Comparison of ENCODE assay signal across 15 cellular contexts in genomic region chr20:62353289-62354030, GRCh38. TPM values are rescaled to one million over a fixed set of nuclear protein-coding genes. Genes with fewer than 3 reads are reported as not detected.
DNase-seq lines count a peak whose midpoint lies in the region; ATAC-seq and TF ChIP-seq lines count a peak whose summit lies in the region.
"Had no signal": no experiment of that assay in that cellular context is flagged by ENCODE, and none has a peak within 500 bp of the region (broad histone marks: within the 10 kb centered on the region; RNA-seq: fewer than 3 reads in every experiment).

No MANE protein-coding gene starts in this region.

- H3K4me3 Mint-ChIP-seq in activated naive CD8-positive, alpha-beta T cell treated with anti-CD3 and anti-CD28 coated beads, Interleukin-2, amount 50 U/mL, for 24 hours = no peak overlapping the region
- H3K4me3 Mint-ChIP-seq: activated naive CD8-positive, alpha-beta T cell treated with anti-CD3 and anti-CD28 coated beads, Interleukin-2, amount 10 ng/mL, durations not matched to agents 7 days and 5 days; central memory CD8-positive, alpha-beta T cell; T-helper 2 cell treated with Interferon-gamma antibody and Interleukin-4, amounts not matched to agents 5 μg/mL and 100 μg/mL, for 36 hours had no signal

- TF ChIP-seq POLR2A in thyroid gland (IDR thresholded peaks at IDR 0.05) = no peak

- H3K27me3 Mint-ChIP-seq in activated naive CD8-positive, alpha-beta T cell treated with anti-CD3 and anti-CD28 coated beads, Interleukin-2, amount 50 U/mL, for 24 hours = no peaks in the 10 kb centered on the region
- H3K27me3 Mint-ChIP-seq: activated naive CD8-positive, alpha-beta T cell treated with anti-CD3 and anti-CD28 coated beads, Interleukin-2, amount 10 ng/mL, durations not matched to agents 7 days and 5 days; central memory CD8-positive, alpha-beta T cell had no signal

- H3K27ac ChIP-seq in dorsolateral prefrontal cortex (peak overlapping the region in 32 of 59 donors; percentile 3 to 76 (median 52)), liver (ENCODE audit: low read depth in 1 of 2, low read length in 2 of 2) (peak overlapping the region; percentile 84 to 88), thyroid gland (peak overlapping the region; percentile 82 to 97 (median 90))

- TF ChIP-seq RAD21 in liver (IDR thresholded peaks at IDR 0.05) = no peak

- 74% methylated on average over 16 of the region's 16 CpGs for WGBS in liver
- 86 to 100% methylated on average over 3 to 11 of the region's 16 CpGs for WGBS in thyroid gland, 2 donors

- CTCF ChIA-PET in HEK293T (lab: Yijun Ruan, JAX) = no interaction called here

- no peak for ATAC-seq in activated naive CD8-positive, alpha-beta T cell treated with anti-CD3 and anti-CD28 coated beads, Interleukin-2, amount 50 U/mL, for 24 hours

- H3K27me3 ChIP-seq in MG63 (no peaks in the 10 kb centered on the region), dorsolateral prefrontal cortex (no peaks in the 10 kb centered on the region), liver (ENCODE audit: control insufficient read depth in 4 of 4, insufficient read depth in 4 of 4, low read length in 3 of 4) (no peaks in the 10 kb centered on the region), thyroid gland (no peaks in the 10 kb centered on the region)

- H3K36me3 ChIP-seq in MG63 (peaks cover 51% of the 10 kb centered on the region), liver (ENCODE audit: control insufficient read depth in 4 of 4, insufficient read depth in 3 of 4, low read depth in 1 of 4, low read length in 3 of 4) (peaks cover 0 to 5% (median 3%) of the 10 kb centered on the region in 4 donors), thyroid gland (peaks cover 0 to 14% of the 10 kb centered on the region in 2 donors)

- intact Hi-C loops in dorsolateral prefrontal cortex (cut with DNase I) = loop anchor here in 1 of 2 donors (2.0 kb wide), 1 partner anchor 29 kb away; no protein-coding TSS in a partner anchor
- intact Hi-C loops in thyroid gland (cut with DNase I) = no loop called here

- peak overlapping the region in 1 of 2 donors; percentile 38 for H3K9ac ChIP-seq in liver (ENCODE audit: low read depth in 1 of 2, low read length in 2 of 2)

- H3K4me3 ChIP-seq in MG63 = peak overlapping the region; percentile 36
- peak overlapping the region in 2 of 59 donors; percentile 7 to 18 for H3K4me3 ChIP-seq in dorsolateral prefrontal cortex
- H3K4me3 ChIP-seq in liver (ENCODE audit: low read depth in 1 of 3, low read length in 3 of 3) = peak overlapping the region in 1 of 3 donors; percentile 23
- H3K4me3 ChIP-seq in thyroid gland (replicated peaks in 1 of 3) = no peak overlapping the region

- no peak overlapping the region for H3K27ac Mint-ChIP-seq in activated naive CD8-positive, alpha-beta T cell treated with anti-CD3 and anti-CD28 coated beads, Interleukin-2, amount 50 U/mL, for 24 hours
- H3K27ac Mint-ChIP-seq: activated naive CD8-positive, alpha-beta T cell treated with anti-CD3 and anti-CD28 coated beads, Interleukin-2, amount 10 ng/mL, durations not matched to agents 7 days and 5 days; T-helper 2 cell treated with Interferon-gamma antibody and Interleukin-4, amounts not matched to agents 5 μg/mL and 100 μg/mL, for 36 hours had no signal

- TF ChIP-seq CTCF in dorsolateral prefrontal cortex (IDR thresholded peaks at IDR 0.05 in 54 of 56, conservative IDR thresholded peaks at IDR 0.05 in 2 of 56; ENCODE audit: low read depth in 1 of 56, partially characterized antibody in 56 of 56) = no peak
- no peak for TF ChIP-seq CTCF in liver (IDR thresholded peaks at IDR 0.05; ENCODE audit: low read depth, low read length, missing input control)
- TF ChIP-seq CTCF in thyroid gland (IDR thresholded peaks at IDR 0.05) = no peak

- DNase-seq in MG63 = no peak
- DNase-seq in dorsolateral prefrontal cortex = no peak
- DNase-seq in thyroid gland = no peak
- no peak for DNase-seq in inferior parietal cortex (ENCODE audit: extremely low spot score)
- DNase-seq in stimulated activated CD4-positive, alpha-beta T cell treated with anti-CD3 and anti-CD28 coated beads, Interleukin-2, amount 100 ng/mL, for 24 hours = no peak
- no peak for DNase-seq in activated naive CD8-positive, alpha-beta T cell treated with anti-CD3 and anti-CD28 coated beads, Interleukin-2, amount 50 U/mL, for 24 hours
- DNase-seq in HEK293T (ENCODE audit: extremely low spot score) = no peak
- DNase-seq: activated CD4-positive, alpha-beta T cell treated with anti-CD3 and anti-CD28 coated beads, Interleukin-2, amount 50 U/mL, for 1 hour; activated naive CD8-positive, alpha-beta T cell treated with anti-CD3 and anti-CD28 coated beads, Interleukin-2, amount 10 ng/mL, durations not matched to agents 7 days and 5 days; activated T-cell treated with anti-CD3 and anti-CD28 coated beads, Interleukin-2, amount 50 U/mL, for 48 hours; AML-193; MV-4-11 had no signal

- H3K4me1 ChIP-seq in liver (ENCODE audit: control insufficient read depth in 4 of 4, insufficient read depth in 4 of 4, low read length in 3 of 4) = peaks cover 45 to 64% (median 56%) of the 10 kb centered on the region in 4 donors
- H3K4me1 ChIP-seq in thyroid gland = peaks cover 66 to 86% of the 10 kb centered on the region in 2 donors

- H3K4me1 Mint-ChIP-seq in activated naive CD8-positive, alpha-beta T cell treated with anti-CD3 and anti-CD28 coated beads, Interleukin-2, amount 50 U/mL, for 24 hours = peaks cover 1% of the 10 kb centered on the region
- H3K4me1 Mint-ChIP-seq: central memory CD8-positive, alpha-beta T cell had no signal

- POLR2A ChIA-PET in HEK293T (lab: Yijun Ruan, JAX) = no interaction called here

- peaks cover 7% of the 10 kb centered on the region for H3K9me3 Mint-ChIP-seq in activated naive CD8-positive, alpha-beta T cell treated with anti-CD3 and anti-CD28 coated beads, Interleukin-2, amount 50 U/mL, for 24 hours

- peaks cover 5% of the 10 kb centered on the region for H3K36me3 Mint-ChIP-seq in activated naive CD8-positive, alpha-beta T cell treated with anti-CD3 and anti-CD28 coated beads, Interleukin-2, amount 50 U/mL, for 24 hours (ENCODE audit: low read depth)
- H3K36me3 Mint-ChIP-seq: activated naive CD8-positive, alpha-beta T cell treated with anti-CD3 and anti-CD28 coated beads, Interleukin-2, amount 10 ng/mL, durations not matched to agents 7 days and 5 days had no signal

- peaks cover 4% of the 10 kb centered on the region; the same call in 1 of the 2 replicates for H3K9me3 ChIP-seq in MG63
- no peaks in the 10 kb centered on the region for H3K9me3 ChIP-seq in liver (ENCODE audit: control insufficient read depth in 4 of 4, low read length in 3 of 4)
- H3K9me3 ChIP-seq in thyroid gland = no peaks in the 10 kb centered on the region

TF ChIP-seq in liver, 16 proteins besides CTCF, POLR2A, EP300 and RAD21 (continues in another document):
- TF ChIP-seq SP1 (IDR thresholded peaks at IDR 0.05) = no peak
- no peak for TF ChIP-seq NR2F2 (IDR thresholded peaks at IDR 0.05)
- TF ChIP-seq FOXA1 (IDR thresholded peaks at IDR 0.05) = no peak
- no peak for TF ChIP-seq HNF4G (IDR thresholded peaks at IDR 0.05)
- no peak for TF ChIP-seq ATF3 (IDR thresholded peaks at IDR 0.05)
- no peak for TF ChIP-seq EGR1 (IDR thresholded peaks at IDR 0.05; ENCODE audit: low read depth in 2 of 2)

TF ChIP-seq in HEK293T, 16 proteins besides CTCF, POLR2A, EP300 and RAD21:
- TF ChIP-seq, protein P1, sequence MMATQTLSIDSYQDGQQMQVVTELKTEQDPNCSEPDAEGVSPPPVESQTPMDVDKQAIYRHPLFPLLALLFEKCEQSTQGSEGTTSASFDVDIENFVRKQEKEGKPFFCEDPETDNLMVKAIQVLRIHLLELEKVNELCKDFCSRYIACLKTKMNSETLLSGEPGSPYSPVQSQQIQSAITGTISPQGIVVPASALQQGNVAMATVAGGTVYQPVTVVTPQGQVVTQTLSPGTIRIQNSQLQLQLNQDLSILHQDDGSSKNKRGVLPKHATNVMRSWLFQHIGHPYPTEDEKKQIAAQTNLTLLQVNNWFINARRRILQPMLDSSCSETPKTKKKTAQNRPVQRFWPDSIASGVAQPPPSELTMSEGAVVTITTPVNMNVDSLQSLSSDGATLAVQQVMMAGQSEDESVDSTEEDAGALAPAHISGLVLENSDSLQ (IDR thresholded peaks at IDR 0.05) = no peak
- TF ChIP-seq FOXK2 (IDR thresholded peaks at IDR 0.05) (no peak), BHLHE40 (IDR thresholded peaks at IDR 0.05; ENCODE audit: borderline replicate concordance) (no peak)

RNA-seq across cellular contexts. Expression of gene LAMA5, which starts 13.7 kb away (rescaled TPM):
- total RNA-seq in MG63 (2014; rRNA removed; shearing (Covaris generic); ENCODE audit: low replicate concordance) = 12.8 and 22.2 TPM in 2 replicates
- total RNA-seq in dorsolateral prefrontal cortex = 100 to 1,000 TPM in 30 of 120 experiments, 10 to 100 TPM in 90; 31.1 to 179 (median 80.7) TPM
- total RNA-seq in liver = 10 to 100 TPM in 1 of 2 donors, 1 to 10 TPM in 1; 3.6 to 40.2 TPM
- 10 to 100 TPM; 13.4 to 13.9 TPM for polyA plus RNA-seq in liver
- total RNA-seq in thyroid gland = 100 to 1,000 TPM in 3 of 4 donors, 10 to 100 TPM in 1; 93.9 to 179 (median 117) TPM

RNA-seq across cellular contexts. Expression of gene RPS21, which starts 33.4 kb away (rescaled TPM):
- total RNA-seq in MG63 (2014; rRNA removed; shearing (Covaris generic); ENCODE audit: low replicate concordance) = 2,164 and 3,269 TPM in 2 replicates
- 100 to 1,000 TPM; 411 to 983 (median 581) TPM for total RNA-seq in dorsolateral prefrontal cortex
- total RNA-seq in liver = 100 to 1,000 TPM; 378 to 499 TPM
- polyA plus RNA-seq in liver = 1,000 to 10,000 TPM in 1 of 2 donors, 100 to 1,000 TPM in 1; 278 to 1,588 TPM
- 1,000 to 10,000 TPM; 1,818 to 3,649 (median 2,349) TPM for total RNA-seq in thyroid gland

RNA-seq across cellular contexts. Expression of gene ADRM1, which starts 50.7 kb away (rescaled TPM):
- total RNA-seq in MG63 (2014; rRNA removed; shearing (Covaris generic); ENCODE audit: low replicate concordance) = 264 and 328 TPM in 2 replicates
- total RNA-seq in dorsolateral prefrontal cortex (10 to 100 TPM; 41.7 to 76.3 (median 60.3) TPM), liver (10 to 100 TPM; 45.3 to 70.9 TPM), thyroid gland (100 to 1,000 TPM in 3 of 4 donors, 10 to 100 TPM in 1; 89.9 to 140 (median 117) TPM)
- polyA plus RNA-seq in liver = 10 to 100 TPM; 83.8 to 91.0 TPM

RNA-seq across cellular contexts. Expression of gene CABLES2, which starts 53.6 kb away (rescaled TPM):
- 1.3 and 6.0 TPM in 2 replicates for total RNA-seq in MG63 (2014; rRNA removed; shearing (Covaris generic); ENCODE audit: low replicate concordance)
- total RNA-seq in dorsolateral prefrontal cortex (10 to 100 TPM in 99 of 120 experiments, 1 to 10 TPM in 21; 7.0 to 18.7 (median 11.9) TPM), liver (1 to 10 TPM; 2.0 to 3.2 TPM), thyroid gland (1 to 10 TPM; 5.8 to 8.5 (median 7.7) TPM)
- 1 to 10 TPM in 1 of 2 donors, under 1 TPM in 1; 0.92 to 2.0 TPM for polyA plus RNA-seq in liver
